Comparison of ENCODE assay signal across 9 cellular contexts in genomic region chr5:1315709-1316587, GRCh38. TPM values are rescaled to one million over a fixed set of nuclear protein-coding genes. Genes with fewer than 3 reads are reported as not detected.
DNase-seq lines count a peak whose midpoint lies in the region; ATAC-seq lines count a peak whose summit lies in the region.
"Had no signal": no experiment of that assay in that cellular context is flagged by ENCODE, and none has a peak within 500 bp of the region (broad histone marks: within the 10 kb centered on the region; RNA-seq: fewer than 3 reads in every experiment).

No MANE protein-coding gene starts in this region.

- intact Hi-C loops in left ventricle myocardium superior (cut with micrococcal nuclease) = no loop called here

- peak; percentile 53 for ATAC-seq in HG03064 (IDR thresholded peaks at IDR 0.05; ENCODE audit: low read depth, unreplicated experiment)
- ATAC-seq in left ventricle myocardium superior = peak; percentile 45

- DNase-seq in activated gamma-delta T cell treated with Interleukin-2 at 50 U/mL for 16 hours (peak; percentile 53), activated gamma-delta T cell (lab: John Stamatoyannopoulos, UW) (no peak), NCI-H2171 (lab: John Stamatoyannopoulos, UW) (peak; percentile 95), left ventricle myocardium superior (no peak), kidney glomerular epithelial cell (lab: John Stamatoyannopoulos, UW) (no peak)
- DNase-seq in activated CD8-positive, alpha-beta memory T cell treated with anti-CD3 and anti-CD28 coated beads, Interleukin-2, amount 50 U/mL, for 48 hours = peak; percentile 69
- peak; percentile 31 to 49 for DNase-seq in stimulated activated CD4-positive, alpha-beta T cell treated with anti-CD3 and anti-CD28 coated beads, Interleukin-4, amount 100 ng/mL, for 4 hours

RNA-seq across cellular contexts. Expression of gene TERT, which starts 21.1 kb away (rescaled TPM):
- total RNA-seq in left ventricle myocardium superior = not detected
- total RNA-seq: subcutaneous adipose tissue had no signal

RNA-seq across cellular contexts. Expression of gene CLPTM1L, which starts 29.0 kb away (rescaled TPM):
- 31.5 TPM for total RNA-seq in left ventricle myocardium superior

Comparison
In these comparisons a context has a peak if more than half of its experiments do, and no peak if none do; other contexts are left out.
1. DNase-seq: peak in activated gamma-delta T cell treated with Interleukin-2 at 50 U/mL for 16 hours (single experiment), NCI-H2171 (single experiment), activated CD8-positive, alpha-beta memory T cell treated with anti-CD3 and anti-CD28 coated beads, Interleukin-2, amount 50 U/mL, for 48 hours (single experiment) and stimulated activated CD4-positive, alpha-beta T cell treated with anti-CD3 and anti-CD28 coated beads, Interleukin-4, amount 100 ng/mL, for 4 hours (2 of 2); none in activated gamma-delta T cell (single experiment), left ventricle myocardium superior (single experiment) and kidney glomerular epithelial cell (single experiment).